8 cellular contexts compared by ENCODE assay signal in the genomic region with DNA sequence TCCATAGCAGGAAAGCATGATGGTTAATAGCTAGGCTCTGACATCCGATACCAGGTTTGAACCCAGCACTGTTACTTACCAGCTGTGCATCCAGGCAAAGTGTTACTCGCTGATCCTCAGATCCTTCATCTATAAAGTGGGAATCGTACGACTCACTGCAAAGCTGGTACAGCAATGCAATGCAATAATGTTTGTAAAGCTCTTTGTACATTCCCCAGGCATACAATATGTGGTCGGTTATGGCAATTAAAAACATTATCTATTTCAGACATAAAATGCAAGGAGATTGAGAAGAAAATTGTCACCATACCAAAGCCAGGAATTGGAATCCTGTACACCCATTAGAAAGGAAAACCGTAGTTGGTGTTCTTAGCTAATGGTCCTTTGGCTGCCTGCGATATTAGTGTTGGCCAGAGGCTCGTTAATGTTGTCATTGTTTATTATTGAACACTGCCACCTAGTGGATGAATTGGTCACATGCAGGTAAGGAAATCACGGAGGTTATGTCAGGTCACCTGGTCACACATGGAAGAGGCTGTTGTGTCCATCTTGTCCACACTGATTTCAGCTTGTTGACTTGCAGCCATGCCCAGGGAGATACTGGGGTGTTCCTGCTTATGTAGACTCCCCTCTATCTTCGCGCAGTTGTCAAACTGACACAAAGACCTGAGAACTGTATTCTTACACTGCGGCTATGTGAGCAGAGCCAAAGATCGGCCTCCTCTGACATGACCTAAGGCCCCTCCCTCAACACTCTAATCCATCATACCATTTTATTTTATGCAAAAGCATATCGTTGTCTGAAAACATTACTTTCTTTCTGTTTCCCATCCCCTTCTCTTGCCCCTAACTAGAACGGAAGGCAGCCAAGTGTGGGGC.
DNase-seq lines count a peak whose midpoint lies in the region; ATAC-seq, FAIRE-seq and TF ChIP-seq lines count a peak whose summit lies in the region.

No MANE protein-coding gene starts in this region.

- H3K4me3 Mint-ChIP-seq in astrocyte (ENCODE audit: unreplicated experiment): no peak overlapping the region

- WGBS in A549 (ENCODE audit: missing lambda C conversion rate): 26% methylated on average over 15 of the region's 15 CpGs
- WGBS in hepatocyte (ENCODE audit: low lambda C conversion rate, missing lambda C conversion rate): 42% methylated on average over 15 of the region's 15 CpGs
- 40 to 47% (median 44%) methylated on average over 15 of the region's 15 CpGs for WGBS in small intestine, 3 donors

- FAIRE-seq in A549 (lab: Jason Lieb, UNC) (peak; percentile 89), astrocyte (lab: Jason Lieb, UNC) (peak; percentile 93), small intestine (lab: Jason Lieb, UNC) (no peak)

- peaks cover 3% of the 10 kb centered on the region for H3K27me3 Mint-ChIP-seq in astrocyte (ENCODE audit: low read depth, unreplicated experiment)

- DNase-seq in A549 (ENCODE audit: low read depth in 1 of 2, low spot score in 1 of 2) (peak; percentile 30 to 78), NCI-H128 (lab: John Stamatoyannopoulos, UW; ENCODE audit: unreplicated experiment) (peak; percentile 25), astrocyte (ENCODE audit: low read depth) (peak; percentile 42), hepatocyte (ENCODE audit: low spot score) (peak; percentile 84), small intestine (peak; percentile 76)

- peak; percentile 88 to 89 for TF ChIP-seq RAD21 in A549 (conservative IDR thresholded peaks at IDR 0.05 in 1 of 2, IDR thresholded peaks at IDR 0.05 in 1 of 2)

- POLR2A ChIA-PET in A549 (lab: Yijun Ruan, JAX): no interaction called here

- CTCF ChIA-PET in A549 (lab: Yijun Ruan, JAX): interaction anchor here (0.6 to 8.6 kb wide), 49 partner anchors 9 to 511 kb away, joined by 3 to 121 read pairs (median 4); no protein-coding TSS in a partner anchor

- H3F3A ChIP-seq in SU-DHL-6 (ENCODE audit: insufficient read depth): no peaks in the 10 kb centered on the region

- H3K4me1 ChIP-seq in A549 (no peaks in the 10 kb centered on the region), astrocyte (ENCODE audit: insufficient read depth, low read length) (no peaks in the 10 kb centered on the region), hepatocyte (ENCODE audit: insufficient read depth) (peaks cover 3% of the 10 kb centered on the region), small intestine (ENCODE audit: control insufficient read depth in 2 of 2, insufficient read depth in 1 of 2, low read depth in 1 of 2, low read length in 1 of 2) (no peaks in the 10 kb centered on the region)

- H3K9ac ChIP-seq in SU-DHL-6 (ENCODE audit: low read length): no peak overlapping the region
- H3K9ac ChIP-seq in astrocyte (ENCODE audit: low read length): no peak overlapping the region

- H3K36me3 Mint-ChIP-seq in astrocyte (ENCODE audit: low read depth, unreplicated experiment): no peaks in the 10 kb centered on the region

- H3K79me2 ChIP-seq in SU-DHL-6 (ENCODE audit: insufficient read depth, low read length): no peaks in the 10 kb centered on the region
- no peaks in the 10 kb centered on the region for H3K79me2 ChIP-seq in astrocyte (ENCODE audit: insufficient read depth, low read length)
- no peaks in the 10 kb centered on the region for H3K79me2 ChIP-seq in hepatocyte

- no peak overlapping the region for H3K27ac ChIP-seq in A549
- H3K27ac ChIP-seq in SU-DHL-6 (ENCODE audit: low read depth, low read length): no peak overlapping the region
- H3K27ac ChIP-seq in astrocyte (ENCODE audit: low read depth, low read length): no peak overlapping the region
- no peak overlapping the region for H3K27ac ChIP-seq in hepatocyte
- no peak overlapping the region for H3K27ac ChIP-seq in small intestine (ENCODE audit: low read depth in 1 of 2, low read length in 1 of 2)

- no peaks in the 10 kb centered on the region for H3K9me3 Mint-ChIP-seq in astrocyte (ENCODE audit: unreplicated experiment)

- H3K4me1 Mint-ChIP-seq in astrocyte (ENCODE audit: low read depth, unreplicated experiment): peaks cover 5% of the 10 kb centered on the region

- no peaks in the 10 kb centered on the region for H3K27me3 ChIP-seq in SU-DHL-6 (ENCODE audit: low read length)
- H3K27me3 ChIP-seq in astrocyte (ENCODE audit: insufficient read depth, low read length): no peaks in the 10 kb centered on the region
- no peaks in the 10 kb centered on the region for H3K27me3 ChIP-seq in hepatocyte
- no peaks in the 10 kb centered on the region for H3K27me3 ChIP-seq in small intestine (ENCODE audit: control insufficient read depth in 2 of 2, insufficient read depth in 2 of 2, low read length in 2 of 2)

- H3K9me2 ChIP-seq in SU-DHL-6 (replicated peaks; ENCODE audit: insufficient read depth, low read length) (no peaks in the 10 kb centered on the region), hepatocyte (replicated peaks; ENCODE audit: insufficient read depth) (no peaks in the 10 kb centered on the region)

- ATAC-seq in A549 (peak; percentile 94 to 99), GM18499 (IDR thresholded peaks at IDR 0.05; ENCODE audit: insufficient read depth, unreplicated experiment) (peak; percentile 95), HG02852 (IDR thresholded peaks at IDR 0.05; ENCODE audit: unreplicated experiment) (peak; percentile 98)

- H3K9me3 ChIP-seq in A549 (no peaks in the 10 kb centered on the region), SU-DHL-6 (ENCODE audit: insufficient read depth, low read length) (no peaks in the 10 kb centered on the region), astrocyte (ENCODE audit: insufficient read depth, low read depth, low read length) (no peaks in the 10 kb centered on the region), hepatocyte (ENCODE audit: low read depth) (no peaks in the 10 kb centered on the region), small intestine (ENCODE audit: control insufficient read depth, low read depth) (no peaks in the 10 kb centered on the region)

- no peak overlapping the region for H3K27ac Mint-ChIP-seq in astrocyte (ENCODE audit: unreplicated experiment)

- H3K36me3 ChIP-seq in SU-DHL-6 (ENCODE audit: low read length) (no peaks in the 10 kb centered on the region), astrocyte (ENCODE audit: insufficient read depth, low read length) (no peaks in the 10 kb centered on the region), hepatocyte (replicated peaks; ENCODE audit: insufficient read depth, low read depth) (no peaks in the 10 kb centered on the region), small intestine (ENCODE audit: control insufficient read depth in 2 of 2, insufficient read depth in 2 of 2, low read length in 2 of 2) (no peaks in the 10 kb centered on the region)

- H3K4me3 ChIP-seq in A549 (no peak overlapping the region), SU-DHL-6 (ENCODE audit: insufficient read depth, low read length, poor library complexity, severe bottlenecking) (no peak overlapping the region), astrocyte (ENCODE audit: insufficient read depth, low read depth, low read length) (no peak overlapping the region), hepatocyte (no peak overlapping the region), small intestine (ENCODE audit: low read depth in 1 of 2, low read length in 2 of 2) (no peak overlapping the region)

- H4K20me1 ChIP-seq in SU-DHL-6 (ENCODE audit: low read depth, low read length) (no peaks in the 10 kb centered on the region), astrocyte (ENCODE audit: insufficient read depth, low read length) (no peaks in the 10 kb centered on the region), hepatocyte (ENCODE audit: insufficient read depth, poor library complexity, severe bottlenecking) (no peaks in the 10 kb centered on the region)

- H3K4me2 ChIP-seq in A549: no peak overlapping the region
- H3K4me2 ChIP-seq in SU-DHL-6 (ENCODE audit: low read depth, low read length, poor library complexity, severe bottlenecking): no peak overlapping the region
- H3K4me2 ChIP-seq in astrocyte (ENCODE audit: low read length): no peak overlapping the region
- no peak overlapping the region for H3K4me2 ChIP-seq in hepatocyte

- H2AFZ ChIP-seq in SU-DHL-6 (ENCODE audit: low read depth, low read length, severe bottlenecking) (no peak overlapping the region), astrocyte (ENCODE audit: low read depth, low read length) (no peak overlapping the region), hepatocyte (no peak overlapping the region)

- no peak for TF ChIP-seq POLR2A in A549 (IDR thresholded peaks at IDR 0.05; ENCODE audit: low read length)

- TF ChIP-seq CTCF in A549 (IDR thresholded peaks at IDR 0.05) (peak; percentile 86), SU-DHL-6 (IDR thresholded peaks at IDR 0.05; ENCODE audit: insufficient read depth, low read length, poor library complexity, severe bottlenecking) (peak; percentile 71), astrocyte (IDR thresholded peaks at IDR 0.05; ENCODE audit: insufficient read depth, low read depth, low read length) (peak; percentile 90), hepatocyte (IDR thresholded peaks at IDR 0.05; ENCODE audit: poor library complexity) (peak; percentile 79)

- no peak for TF ChIP-seq EP300 in A549 (IDR thresholded peaks at IDR 0.05)

TF ChIP-seq in A549, 52 proteins besides CTCF, POLR2A, EP300 and RAD21:
- no peak for TF ChIP-seq FOSL2 (IDR thresholded peaks at IDR 0.05)
- no peak for TF ChIP-seq FOSL2 (CRISPR knock-in tag; IDR thresholded peaks at IDR 0.05)
- TF ChIP-seq RNF2 (IDR thresholded peaks at IDR 0.05; ENCODE audit: borderline replicate concordance, low read depth): no peak
- TF ChIP-seq, protein P1, sequence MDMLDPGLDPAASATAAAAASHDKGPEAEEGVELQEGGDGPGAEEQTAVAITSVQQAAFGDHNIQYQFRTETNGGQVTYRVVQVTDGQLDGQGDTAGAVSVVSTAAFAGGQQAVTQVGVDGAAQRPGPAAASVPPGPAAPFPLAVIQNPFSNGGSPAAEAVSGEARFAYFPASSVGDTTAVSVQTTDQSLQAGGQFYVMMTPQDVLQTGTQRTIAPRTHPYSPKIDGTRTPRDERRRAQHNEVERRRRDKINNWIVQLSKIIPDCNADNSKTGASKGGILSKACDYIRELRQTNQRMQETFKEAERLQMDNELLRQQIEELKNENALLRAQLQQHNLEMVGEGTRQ (IDR thresholded peaks at IDR 0.05): peak; percentile 62; the same call in 1 of the 2 replicates
- TF ChIP-seq HOXB13 (CRISPR knock-in tag; IDR thresholded peaks at IDR 0.05; ENCODE audit: low read depth): no peak
- peak; percentile 88 for TF ChIP-seq SMC3 (IDR thresholded peaks at IDR 0.05)
TF ChIP-seq in A549: peak in this region for 2.

Comparison
In these comparisons a context has a peak if more than half of its experiments do, and no peak if none do; other contexts are left out.
1. DNase-seq: peak in every context shown above with its lines; median percentile 84 in hepatocyte; 76 in small intestine; 54 in A549; 42 in astrocyte; 25 in NCI-H128.